1 cellular context compared by ENCODE assay signal in the genomic region with DNA sequence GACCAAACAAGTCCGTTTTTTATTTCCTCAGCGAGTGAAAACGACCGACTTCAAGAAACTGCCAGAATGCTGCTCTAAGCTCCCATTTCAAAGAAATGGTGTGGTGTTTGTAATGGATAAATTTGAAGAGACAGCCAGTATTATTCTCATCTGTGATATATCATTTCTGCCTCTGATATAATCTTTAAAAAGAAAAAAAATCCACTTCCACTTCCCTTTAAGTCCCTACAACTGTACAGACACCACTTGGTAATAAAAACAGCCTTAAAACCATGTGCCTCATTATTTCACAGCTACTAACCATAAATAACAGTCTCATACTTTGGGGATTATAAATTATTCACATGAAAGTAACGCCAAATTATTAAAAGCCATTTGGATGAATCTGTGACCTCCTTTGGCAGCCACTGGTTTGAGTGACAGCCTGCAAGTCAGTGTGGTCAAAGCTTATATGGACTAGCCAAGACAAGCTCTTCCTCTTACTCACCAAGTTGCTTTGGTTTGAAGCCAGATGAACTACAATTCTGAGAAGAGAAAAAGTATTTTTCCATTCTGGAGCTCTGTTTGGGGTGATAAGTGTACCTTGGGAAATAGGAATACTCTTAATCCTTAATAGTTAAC.
A peak's percentile ranks its signal among the peaks of the same experiment; 100 is the strongest.
TF ChIP-seq lines count a peak whose summit lies in the region.

No MANE protein-coding gene starts in this region.

TF ChIP-seq in GM12878, 131 proteins besides CTCF, POLR2A, EP300 and RAD21:
- TF ChIP-seq, protein P1, sequence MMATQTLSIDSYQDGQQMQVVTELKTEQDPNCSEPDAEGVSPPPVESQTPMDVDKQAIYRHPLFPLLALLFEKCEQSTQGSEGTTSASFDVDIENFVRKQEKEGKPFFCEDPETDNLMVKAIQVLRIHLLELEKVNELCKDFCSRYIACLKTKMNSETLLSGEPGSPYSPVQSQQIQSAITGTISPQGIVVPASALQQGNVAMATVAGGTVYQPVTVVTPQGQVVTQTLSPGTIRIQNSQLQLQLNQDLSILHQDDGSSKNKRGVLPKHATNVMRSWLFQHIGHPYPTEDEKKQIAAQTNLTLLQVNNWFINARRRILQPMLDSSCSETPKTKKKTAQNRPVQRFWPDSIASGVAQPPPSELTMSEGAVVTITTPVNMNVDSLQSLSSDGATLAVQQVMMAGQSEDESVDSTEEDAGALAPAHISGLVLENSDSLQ (IDR thresholded peaks at IDR 0.05): peak; percentile 88
- TF ChIP-seq, protein P2, sequence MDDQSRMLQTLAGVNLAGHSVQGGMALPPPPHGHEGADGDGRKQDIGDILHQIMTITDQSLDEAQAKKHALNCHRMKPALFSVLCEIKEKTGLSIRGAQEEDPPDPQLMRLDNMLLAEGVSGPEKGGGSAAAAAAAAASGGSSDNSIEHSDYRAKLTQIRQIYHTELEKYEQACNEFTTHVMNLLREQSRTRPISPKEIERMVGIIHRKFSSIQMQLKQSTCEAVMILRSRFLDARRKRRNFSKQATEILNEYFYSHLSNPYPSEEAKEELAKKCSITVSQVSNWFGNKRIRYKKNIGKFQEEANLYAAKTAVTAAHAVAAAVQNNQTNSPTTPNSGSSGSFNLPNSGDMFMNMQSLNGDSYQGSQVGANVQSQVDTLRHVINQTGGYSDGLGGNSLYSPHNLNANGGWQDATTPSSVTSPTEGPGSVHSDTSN (IDR thresholded peaks at IDR 0.05; ENCODE audit: insufficient replicate concordance, low read depth, low read length): peak; percentile 63
- no peak for TF ChIP-seq RFX5 (IDR thresholded peaks at IDR 0.05; ENCODE audit: low read depth, low read length)
